25 cellular contexts compared by ENCODE assay signal in the genomic region with DNA sequence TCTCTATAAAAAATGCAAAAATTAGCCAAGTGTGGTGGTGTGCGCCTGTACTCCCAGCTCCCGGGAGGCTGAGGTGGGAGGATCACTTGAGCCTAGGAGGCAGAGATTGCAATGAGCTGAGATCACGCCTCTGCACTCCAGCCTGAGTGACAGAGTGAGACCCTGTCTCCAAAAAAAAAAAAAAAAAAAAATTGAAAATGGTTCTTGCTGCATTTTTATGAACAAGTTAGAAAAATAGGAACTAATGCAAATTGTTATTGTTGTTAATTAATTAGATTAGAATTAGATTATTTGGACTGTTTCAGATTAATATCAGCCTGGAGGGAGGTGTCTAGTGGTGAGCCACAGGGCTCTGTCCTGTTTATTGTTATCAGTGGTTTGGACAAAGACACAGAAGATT. TPM values are rescaled to one million over a fixed set of nuclear protein-coding genes. Genes with fewer than 3 reads are reported as not detected.
DNase-seq lines count a peak whose midpoint lies in the region; ATAC-seq and TF ChIP-seq lines count a peak whose summit lies in the region.
"Had no signal": no experiment of that assay in that cellular context is flagged by ENCODE, and none has a peak within 500 bp of the region (broad histone marks: within the 10 kb centered on the region; RNA-seq: fewer than 3 reads in every experiment).

No MANE protein-coding gene starts in this region.

- no peak overlapping the region for H3K23ac ChIP-seq in trophoblast cell (ENCODE audit: low read length)

- peaks cover 23% of the 10 kb centered on the region for H3K36me3 Mint-ChIP-seq in activated CD8-positive, alpha-beta memory T cell treated with anti-CD3 and anti-CD28 coated beads, Interleukin-2, amount 10 ng/mL, durations not matched to agents 7 days and 5 days
- H3K36me3 Mint-ChIP-seq in WTC11: peaks cover 35% of the 10 kb centered on the region

- no peak for ATAC-seq in activated CD8-positive, alpha-beta memory T cell treated with anti-CD3 and anti-CD28 coated beads, Interleukin-2, amount 10 ng/mL, durations not matched to agents 7 days and 5 days
- ATAC-seq in WTC11: no peak
- ATAC-seq: A549; CD8-positive, alpha-beta T cell; T-cell had no signal

- no peak overlapping the region for H2BK120ac ChIP-seq in trophoblast cell (ENCODE audit: insufficient read depth, low read length, poor library complexity)

- H3K9me2 ChIP-seq in hepatocyte (replicated peaks; ENCODE audit: insufficient read depth): no peaks in the 10 kb centered on the region

- peaks cover 37% of the 10 kb centered on the region for H3K4me1 Mint-ChIP-seq in activated CD8-positive, alpha-beta memory T cell treated with anti-CD3 and anti-CD28 coated beads, Interleukin-2, amount 10 ng/mL, durations not matched to agents 7 days and 5 days
- H3K4me1 Mint-ChIP-seq in WTC11: peaks cover 19% of the 10 kb centered on the region

- H2BK5ac ChIP-seq in trophoblast cell (ENCODE audit: low read depth, low read length, poor library complexity): no peak overlapping the region

- H4K91ac ChIP-seq in trophoblast cell (ENCODE audit: low read depth, low read length): no peak overlapping the region

- H3K9me3 ChIP-seq in trophoblast cell (ENCODE audit: insufficient read depth, low read depth, low read length) (no peaks in the 10 kb centered on the region), hepatocyte (ENCODE audit: low read depth) (no peaks in the 10 kb centered on the region)
- H3K9me3 ChIP-seq: A549, tibial nerve had no signal

- no peaks in the 10 kb centered on the region for H3K27me3 Mint-ChIP-seq in activated CD8-positive, alpha-beta memory T cell treated with anti-CD3 and anti-CD28 coated beads, Interleukin-2, amount 10 ng/mL, durations not matched to agents 7 days and 5 days
- H3K27me3 Mint-ChIP-seq in WTC11 (ENCODE audit: low read depth): no peaks in the 10 kb centered on the region
- H3K27me3 Mint-ChIP-seq: progenitor cell of endocrine pancreas, T-cell had no signal

- H3K14ac ChIP-seq in trophoblast cell (ENCODE audit: low read length): no peak overlapping the region

- no peak overlapping the region for H4K12ac ChIP-seq in trophoblast cell (ENCODE audit: low read depth, low read length)

- peak overlapping the region; percentile 33 for H3K4me3 Mint-ChIP-seq in activated CD8-positive, alpha-beta memory T cell treated with anti-CD3 and anti-CD28 coated beads, Interleukin-2, amount 10 ng/mL, durations not matched to agents 7 days and 5 days
- H3K4me3 Mint-ChIP-seq in WTC11: peak overlapping the region; percentile 23; the same call in 1 of the 2 replicates

- H2AFZ ChIP-seq in trophoblast cell (ENCODE audit: insufficient read depth, low read length, poor library complexity) (no peak overlapping the region), hepatocyte (no peak overlapping the region)

- no peaks in the 10 kb centered on the region for H3K9me3 Mint-ChIP-seq in activated CD8-positive, alpha-beta memory T cell treated with anti-CD3 and anti-CD28 coated beads, Interleukin-2, amount 10 ng/mL, durations not matched to agents 7 days and 5 days (ENCODE audit: low read depth)
- H3K9me3 Mint-ChIP-seq in WTC11: no peaks in the 10 kb centered on the region
- H3K9me3 Mint-ChIP-seq: CD8-positive, alpha-beta T cell; immature natural killer cell; T-cell had no signal

- CTCF ChIA-PET in activated CD8-positive, alpha-beta memory T cell treated with anti-CD3 and anti-CD28 coated beads, Interleukin-2, amount 10 ng/mL, durations not matched to agents 7 days and 5 days (lab: Charles Lee): interaction anchor here (0.6 to 2.6 kb wide), 4 partner anchors 9 to 56 kb away, joined by 3 to 15 read pairs (median 3); no protein-coding TSS in a partner anchor
- CTCF ChIA-PET in WTC11 (lab: Charles Lee): interaction anchor here (0.6 to 0.7 kb wide), 2 partner anchors 13 to 73 kb away, joined by 3 to 4 read pairs; no protein-coding TSS in a partner anchor

- H3K4me2 ChIP-seq in trophoblast cell (ENCODE audit: low read length) (no peak overlapping the region), hepatocyte (no peak overlapping the region)

- H3K4me3 ChIP-seq in trophoblast cell (ENCODE audit: low read depth, low read length) (no peak overlapping the region), hepatocyte (no peak overlapping the region), coronary artery (no peak overlapping the region)
- H3K4me3 ChIP-seq: A549 had no signal

- peak overlapping the region; percentile 63 for H3K27ac Mint-ChIP-seq in activated CD8-positive, alpha-beta memory T cell treated with anti-CD3 and anti-CD28 coated beads, Interleukin-2, amount 10 ng/mL, durations not matched to agents 7 days and 5 days
- H3K27ac Mint-ChIP-seq in WTC11: no peak overlapping the region
- H3K27ac Mint-ChIP-seq: progenitor cell of endocrine pancreas had no signal

- H3K9ac ChIP-seq in trophoblast cell (ENCODE audit: low read length): no peak overlapping the region

- H3K27me3 ChIP-seq in trophoblast cell (ENCODE audit: insufficient read depth, low read length) (no peaks in the 10 kb centered on the region), hepatocyte (no peaks in the 10 kb centered on the region)
- H3K27me3 ChIP-seq: tibial nerve had no signal

- H3K4me1 ChIP-seq in trophoblast cell (ENCODE audit: control insufficient read depth in 1 of 2, insufficient read depth in 2 of 2, low read length in 2 of 2) (peaks cover 8 to 11% of the 10 kb centered on the region in 2 experiments), hepatocyte (ENCODE audit: insufficient read depth) (peaks cover 15% of the 10 kb centered on the region)

- H3K36me3 ChIP-seq in trophoblast cell (ENCODE audit: control insufficient read depth in 1 of 2, insufficient read depth in 2 of 2, low read length in 2 of 2) (peaks cover 19 to 26% of the 10 kb centered on the region in 2 experiments), hepatocyte (replicated peaks; ENCODE audit: insufficient read depth, low read depth) (no peaks in the 10 kb centered on the region)

- H4K8ac ChIP-seq in trophoblast cell (ENCODE audit: low read depth, low read length): no peak overlapping the region

- TF ChIP-seq CTCF in WTC11 (IDR thresholded peaks at IDR 0.05) (no peak), hepatocyte (IDR thresholded peaks at IDR 0.05; ENCODE audit: poor library complexity) (no peak), coronary artery (IDR thresholded peaks at IDR 0.05) (no peak)

- peaks cover 11% of the 10 kb centered on the region for H3K79me2 ChIP-seq in trophoblast cell (ENCODE audit: control insufficient read depth, insufficient read depth, low read length, poor library complexity)
- peaks cover 36% of the 10 kb centered on the region for H3K79me2 ChIP-seq in hepatocyte

- no peak overlapping the region for H3K4ac ChIP-seq in trophoblast cell (ENCODE audit: low read depth, low read length)

- peaks cover 4% of the 10 kb centered on the region for H4K20me1 ChIP-seq in hepatocyte (ENCODE audit: insufficient read depth, poor library complexity, severe bottlenecking)

- no peak for DNase-seq in activated CD8-positive, alpha-beta memory T cell treated with anti-CD3 and anti-CD28 coated beads, Interleukin-2, amount 10 ng/mL, durations not matched to agents 7 days and 5 days
- no peak for DNase-seq in activated CD8-positive, alpha-beta memory T cell treated with anti-CD3 and anti-CD28 coated beads for 24 hours
- DNase-seq in M059J (ENCODE audit: low read depth) (peak; percentile 35), WTC11 (ENCODE audit: low spot score) (no peak), trophoblast cell (peak; percentile 12 to 36), T-helper 9 cell (no peak), hepatocyte (ENCODE audit: low spot score) (no peak), coronary artery (ENCODE audit: low spot score) (no peak)
- DNase-seq: activated CD8-positive, alpha-beta memory T cell treated with anti-CD3 and anti-CD28 coated beads, Interleukin-2, amount 50 U/mL, for 48 hours; caudate nucleus; CD8-positive, alpha-beta T cell; effector memory CD4-positive, alpha-beta T cell; HCEC 1CT; head of caudate nucleus; immature natural killer cell; KG1; NCI-H1436; NCI-H2227 treated with DMSO at 0.1 percent for 48 hours; small intestine; T-cell had no signal

- no peak overlapping the region for H2BK12ac ChIP-seq in trophoblast cell (ENCODE audit: low read length)

- H3K27ac ChIP-seq in trophoblast cell (ENCODE audit: low read depth, low read length): no peak overlapping the region
- no peak overlapping the region for H3K27ac ChIP-seq in hepatocyte
- no peak overlapping the region for H3K27ac ChIP-seq in coronary artery

- H2AK5ac ChIP-seq in trophoblast cell (ENCODE audit: low read length): no peak overlapping the region

- H3K79me1 ChIP-seq in trophoblast cell (ENCODE audit: low read length): peaks cover 14% of the 10 kb centered on the region

- POLR2A ChIA-PET in WTC11 (lab: Charles Lee): no interaction called here

- no peak overlapping the region for H3K18ac ChIP-seq in trophoblast cell (ENCODE audit: low read length)

- no CpG with 5 or more reads among the region's 3 CpGs for WGBS in trophoblast cell (ENCODE audit: extremely low coverage, insufficient coverage, insufficient read length)
- 94% methylated on average over 3 of the region's 3 CpGs for WGBS in hepatocyte (ENCODE audit: low lambda C conversion rate, missing lambda C conversion rate)

RNA-seq across cellular contexts. Expression of a gene that starts 2.1 kb away (rescaled TPM):
- 10 to 100 TPM; 23.1 to 29.6 TPM for total RNA-seq in activated CD8-positive, alpha-beta memory T cell treated with anti-CD3 and anti-CD28 coated beads, Interleukin-2, amount 10 ng/mL, durations not matched to agents 7 days and 5 days
- total RNA-seq in M059J (2014; rRNA removed; shearing (Covaris generic)): 28.8 and 47.2 TPM in 2 replicates
- total RNA-seq in WTC11 (2021): 26.4 to 29.3 TPM (median 27.1 TPM) in 3 replicates
- 11.2 and 11.4 TPM in 2 replicates for polyA plus RNA-seq in trophoblast cell (2013)
- total RNA-seq in hepatocyte: 16.1 and 19.1 TPM in 2 replicates
- polyA plus RNA-seq in hepatocyte: 15.7 and 26.9 TPM in 2 replicates

RNA-seq across cellular contexts. Expression of a gene that starts 2.3 kb away (rescaled TPM):
- 10 to 100 TPM; 71.5 to 99.0 TPM for total RNA-seq in activated CD8-positive, alpha-beta memory T cell treated with anti-CD3 and anti-CD28 coated beads, Interleukin-2, amount 10 ng/mL, durations not matched to agents 7 days and 5 days
- total RNA-seq in M059J (2014; rRNA removed; shearing (Covaris generic)): 21.3 and 43.1 TPM in 2 replicates
- 120 to 151 TPM (median 123 TPM) in 3 replicates for total RNA-seq in WTC11 (2021)
- 42.0 and 42.6 TPM in 2 replicates for polyA plus RNA-seq in trophoblast cell (2013)
- 32.3 and 52.6 TPM in 2 replicates for total RNA-seq in hepatocyte
- 36.0 and 37.8 TPM in 2 replicates for polyA plus RNA-seq in hepatocyte

RNA-seq across cellular contexts. Expression of a gene that starts 33.7 kb away (rescaled TPM):
- total RNA-seq in activated CD8-positive, alpha-beta memory T cell treated with anti-CD3 and anti-CD28 coated beads, Interleukin-2, amount 10 ng/mL, durations not matched to agents 7 days and 5 days: 10 to 100 TPM; 21.4 to 23.3 TPM
- total RNA-seq in M059J (2014; rRNA removed; shearing (Covaris generic)): 7.7 and 13.5 TPM in 2 replicates
- 29.0 to 32.7 TPM (median 30.7 TPM) in 3 replicates for total RNA-seq in WTC11 (2021)
- 14.9 and 16.0 TPM in 2 replicates for polyA plus RNA-seq in trophoblast cell (2013)
- 16.9 and 20.1 TPM in 2 replicates for total RNA-seq in hepatocyte
- 31.3 and 32.1 TPM in 2 replicates for polyA plus RNA-seq in hepatocyte

RNA-seq across cellular contexts. Expression of a gene that starts 38.1 kb away (rescaled TPM):
- total RNA-seq in activated CD8-positive, alpha-beta memory T cell treated with anti-CD3 and anti-CD28 coated beads, Interleukin-2, amount 10 ng/mL, durations not matched to agents 7 days and 5 days: not detected
- not detected in 2 replicates for total RNA-seq in M059J (2014; rRNA removed; shearing (Covaris generic))
- 0.30 to 0.94 TPM (median 0.37 TPM) in 3 replicates for total RNA-seq in WTC11 (2021)
- not detected in 2 replicates for polyA plus RNA-seq in trophoblast cell (2013)
- not detected in 2 replicates for total RNA-seq in hepatocyte
- polyA plus RNA-seq in hepatocyte: not detected in 2 replicates
- total RNA-seq: fibroblast of lung, lung microvascular endothelial cell, progenitor cell of endocrine pancreas, tibial nerve had no signal
- polyA plus RNA-seq: fibroblast of lung, immature natural killer cell had no signal

RNA-seq across cellular contexts. Expression of a gene that starts 52.0 kb away (rescaled TPM):
- not detected for total RNA-seq in activated CD8-positive, alpha-beta memory T cell treated with anti-CD3 and anti-CD28 coated beads, Interleukin-2, amount 10 ng/mL, durations not matched to agents 7 days and 5 days
- total RNA-seq in M059J (2014; rRNA removed; shearing (Covaris generic)): not detected in 2 replicates
- total RNA-seq in WTC11 (2021): 6.9 to 8.1 TPM (median 8.0 TPM) in 3 replicates
- polyA plus RNA-seq in trophoblast cell (2013): 0.16 and 0.26 TPM in 2 replicates
- not detected in 2 replicates for total RNA-seq in hepatocyte
- polyA plus RNA-seq in hepatocyte: 0.22 and 0.74 TPM in 2 replicates
- total RNA-seq: fibroblast of lung, lung microvascular endothelial cell had no signal
- polyA plus RNA-seq: fibroblast of lung, immature natural killer cell had no signal

Comparison
In these comparisons a context has a peak if more than half of its experiments do, and no peak if none do; other contexts are left out.
1. DNase-seq: peak in M059J (single experiment) and trophoblast cell (2 of 2); none in activated CD8-positive, alpha-beta memory T cell treated with anti-CD3 and anti-CD28 coated beads, Interleukin-2, amount 10 ng/mL, durations not matched to agents 7 days and 5 days (single experiment), activated CD8-positive, alpha-beta memory T cell treated with anti-CD3 and anti-CD28 coated beads for 24 hours (single experiment), WTC11 (single experiment), T-helper 9 cell (single experiment), hepatocyte (single experiment) and coronary artery (single experiment).